ENCODE assay signal across 11 cellular contexts in the genomic region with DNA sequence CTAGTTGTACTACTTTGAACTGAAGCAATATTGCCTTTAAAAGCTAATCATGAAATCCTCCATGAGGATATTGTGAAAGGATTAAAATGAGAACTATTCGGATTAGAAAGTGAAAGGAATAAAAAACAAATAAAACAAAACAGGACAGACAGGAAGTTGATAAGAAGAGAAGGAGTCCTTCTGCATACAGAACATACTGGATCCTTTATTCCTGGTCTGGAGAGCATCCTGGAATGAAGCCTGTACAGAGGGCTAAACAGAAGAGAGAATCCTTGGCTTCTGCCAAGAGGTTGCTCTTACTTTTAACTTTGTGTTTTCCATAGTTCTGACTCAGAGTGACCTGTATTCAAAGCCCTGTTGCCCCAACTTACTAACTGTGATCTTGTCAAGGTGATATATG. TPM values are rescaled to one million over a fixed set of nuclear protein-coding genes. Genes with fewer than 3 reads are reported as not detected.
DNase-seq lines count a peak whose midpoint lies in the region; ATAC-seq and TF ChIP-seq lines count a peak whose summit lies in the region.
"Had no signal": no experiment of that assay in that cellular context is flagged by ENCODE, and none has a peak within 500 bp of the region (broad histone marks: within the 10 kb centered on the region; RNA-seq: fewer than 3 reads in every experiment).

No MANE protein-coding gene starts in this region.

- H3K4me3 ChIP-seq in GM23248 = no peak overlapping the region
- H3K4me3 ChIP-seq in rectal smooth muscle tissue (ENCODE audit: low read length) = no peak overlapping the region
- H3K4me3 ChIP-seq in esophagus muscularis mucosa = no peak overlapping the region
- H3K4me3 ChIP-seq: Peyer's patch had no signal

- H2AFZ ChIP-seq in GM23248 = peak overlapping the region; percentile 27

- TF ChIP-seq POLR2A in esophagus muscularis mucosa (IDR thresholded peaks at IDR 0.05; ENCODE audit: low read depth) = no peak

- H3K79me2 ChIP-seq in GM23248 (ENCODE audit: insufficient read depth) = no peaks in the 10 kb centered on the region

- in situ Hi-C loops in GM23248 (cut with MboI) = no loop called here

- H3K27me3 ChIP-seq in GM23248 (replicated peaks; ENCODE audit: insufficient read depth) (no peaks in the 10 kb centered on the region), rectal smooth muscle tissue (ENCODE audit: control insufficient read depth, insufficient read depth, low read length) (no peaks in the 10 kb centered on the region), esophagus muscularis mucosa (no peaks in the 10 kb centered on the region)
- H3K27me3 ChIP-seq: Peyer's patch had no signal

- TF ChIP-seq CTCF in esophagus muscularis mucosa (IDR thresholded peaks at IDR 0.05) = no peak

- intact Hi-C loops in left colon (cut with DNase I, micrococcal nuclease) (no loop called here), esophagus muscularis mucosa (cut with DNase I) (no loop called here)

- ATAC-seq in left colon (peak; percentile 61), HG03571 (IDR thresholded peaks at IDR 0.05; ENCODE audit: unreplicated experiment) (no peak), GM21447 (IDR thresholded peaks at IDR 0.05; ENCODE audit: unreplicated experiment) (no peak)

- H3K27ac ChIP-seq in GM23248 (no peak overlapping the region), rectal smooth muscle tissue (ENCODE audit: low read depth, low read length) (peak overlapping the region; percentile 57), esophagus muscularis mucosa (replicated peaks in 1 of 4) (peak overlapping the region in 1 of 4 donors; percentile 63)
- H3K27ac ChIP-seq: Peyer's patch had no signal

- peak; percentile 38 for DNase-seq in GM23248
- DNase-seq in amniotic epithelial cell (ENCODE audit: low read depth) = peak; percentile 68
- DNase-seq in left colon = no peak
- DNase-seq in esophagus muscularis mucosa (ENCODE audit: extremely low spot score) = no peak
- DNase-seq: cerebellar nuclear complex, NCI-H2081 treated with DMSO at 0.1 percent for 48 hours, NCI-H526 treated with DMSO at 0.1 percent for 48 hours, Peyer's patch had no signal

- H3K9ac ChIP-seq in GM23248 = no peak overlapping the region
- H3K9ac ChIP-seq in rectal smooth muscle tissue (ENCODE audit: low read length) = no peak overlapping the region

- H3K9me3 ChIP-seq in GM23248 (ENCODE audit: low read depth) = no peaks in the 10 kb centered on the region
- no peaks in the 10 kb centered on the region for H3K9me3 ChIP-seq in esophagus muscularis mucosa
- H3K9me3 ChIP-seq: Peyer's patch had no signal

- no peak for TF ChIP-seq EP300 in esophagus muscularis mucosa (IDR thresholded peaks at IDR 0.05)

- WGBS in GM23248 (ENCODE audit: low coverage in 1 of 2, low lambda C conversion rate in 2 of 2, missing lambda C conversion rate in 2 of 2), 2 experiments = 2 to 11% methylated on average over 1 of the region's 1 CpG
- WGBS in esophagus muscularis mucosa = 27% methylated on average over 1 of the region's 1 CpG

- H3K4me2 ChIP-seq in GM23248 (ENCODE audit: unreplicated experiment) = peak overlapping the region; percentile 19

- H3F3A ChIP-seq in GM23248 (ENCODE audit: insufficient read depth) = peaks cover 25% of the 10 kb centered on the region

- no peaks in the 10 kb centered on the region for H4K20me1 ChIP-seq in GM23248 (ENCODE audit: insufficient read depth)

- H3K4me1 ChIP-seq in GM23248 (ENCODE audit: insufficient read depth) = peaks cover 32% of the 10 kb centered on the region
- H3K4me1 ChIP-seq in rectal smooth muscle tissue (ENCODE audit: control insufficient read depth, insufficient read depth, low read length) = peaks cover 4% of the 10 kb centered on the region
- peaks cover 0 to 15% (median 11%) of the 10 kb centered on the region in 4 donors for H3K4me1 ChIP-seq in esophagus muscularis mucosa

- H3K36me3 ChIP-seq in GM23248 (ENCODE audit: low read depth) = no peaks in the 10 kb centered on the region
- H3K36me3 ChIP-seq in rectal smooth muscle tissue (ENCODE audit: control insufficient read depth, insufficient read depth, low read length) = no peaks in the 10 kb centered on the region
- H3K36me3 ChIP-seq in esophagus muscularis mucosa = no peaks in the 10 kb centered on the region
- H3K36me3 ChIP-seq: Peyer's patch had no signal

- no peaks in the 10 kb centered on the region for H3K9me2 ChIP-seq in GM23248 (ENCODE audit: insufficient read depth)

RNA-seq across cellular contexts. Expression of gene CTIF, which starts 45.0 kb away (rescaled TPM):
- total RNA-seq in GM23248 (2014; rRNA removed; shearing (Covaris generic)) = 46.8 and 49.2 TPM in 2 replicates
- polyA plus RNA-seq in GM23248 (2016; fragmentation: Nextera tagmentation; extraction: Ambion mirVana) = 19.6 and 21.5 TPM in 2 replicates
- 10 to 100 TPM; 14.8 to 18.5 TPM for total RNA-seq in left colon
- 100 to 1,000 TPM in 2 of 4 donors, 10 to 100 TPM in 2; 63.1 to 137 (median 87.7) TPM for total RNA-seq in esophagus muscularis mucosa

Comparison
In these comparisons a context has a peak if more than half of its experiments do, and no peak if none do; other contexts are left out.
1. DNase-seq: peak in GM23248 (single experiment) and amniotic epithelial cell (single experiment); none in left colon (0 of 2) and esophagus muscularis mucosa (single experiment).